Comparison of ENCODE assay signal across 26 cellular contexts in the genomic region with DNA sequence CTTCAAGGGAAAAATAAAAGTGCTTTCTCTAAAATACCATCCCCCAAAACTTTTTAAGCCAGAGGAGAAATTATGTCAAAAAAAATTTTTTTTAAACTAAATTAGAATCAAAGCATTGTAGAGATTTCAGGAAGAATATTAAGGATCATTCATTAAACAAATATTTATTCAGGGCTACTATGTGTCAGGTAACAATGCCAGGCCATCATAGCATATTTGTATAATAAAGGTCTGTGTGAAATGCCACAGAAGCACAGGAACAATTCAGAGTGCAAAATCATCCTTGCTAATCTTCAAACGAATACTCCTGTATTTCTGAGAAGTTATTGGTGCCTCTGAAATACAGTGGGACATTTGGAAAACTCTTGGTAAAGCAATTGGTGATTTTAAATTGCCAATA. TPM values are rescaled to one million over a fixed set of nuclear protein-coding genes. Genes with fewer than 3 reads are reported as not detected.
DNase-seq lines count a peak whose midpoint lies in the region; ATAC-seq and TF ChIP-seq lines count a peak whose summit lies in the region.
"Had no signal": no experiment of that assay in that cellular context is flagged by ENCODE, and none has a peak within 500 bp of the region (broad histone marks: within the 10 kb centered on the region; RNA-seq: fewer than 3 reads in every experiment).

No MANE protein-coding gene starts in this region.

- ATAC-seq in GM23338 = no peak
- ATAC-seq in CD8-positive, alpha-beta T cell = no peak

- CTCF ChIA-PET in PC-9 (lab: Charles Lee) = no interaction called here
- CTCF ChIA-PET in CD8-positive, alpha-beta T cell (lab: Charles Lee) = no interaction called here

- no peaks in the 10 kb centered on the region for H3K36me3 ChIP-seq in GM23338 (ENCODE audit: insufficient read depth)
- H3K36me3 ChIP-seq in PC-9 (ENCODE audit: low read depth) = no peaks in the 10 kb centered on the region
- no peaks in the 10 kb centered on the region for H3K36me3 ChIP-seq in endodermal cell (ENCODE audit: control insufficient read depth, insufficient read depth, low read length)
- no peaks in the 10 kb centered on the region for H3K36me3 ChIP-seq in neural progenitor cell
- no peaks in the 10 kb centered on the region for H3K36me3 ChIP-seq in CD8-positive, alpha-beta T cell (ENCODE audit: insufficient read depth, low read length)
- H3K36me3 ChIP-seq: HAP-1 had no signal

- H3K79me2 ChIP-seq in GM23338 (replicated peaks; ENCODE audit: insufficient read depth) = no peaks in the 10 kb centered on the region
- no peaks in the 10 kb centered on the region for H3K79me2 ChIP-seq in PC-9 (ENCODE audit: low read depth)
- peaks cover 65% of the 10 kb centered on the region for H3K79me2 ChIP-seq in neural progenitor cell (ENCODE audit: low read depth)

- no peaks in the 10 kb centered on the region for H3K9me3 ChIP-seq in PC-9 (ENCODE audit: insufficient read depth, low read depth)
- H3K9me3 ChIP-seq in endodermal cell (ENCODE audit: control insufficient read depth, low read length) = no peaks in the 10 kb centered on the region
- no peaks in the 10 kb centered on the region for H3K9me3 ChIP-seq in neural progenitor cell (ENCODE audit: low read depth)
- H3K9me3 ChIP-seq in CD8-positive, alpha-beta T cell (ENCODE audit: low read length) = no peaks in the 10 kb centered on the region
- H3K9me3 ChIP-seq: HAP-1 had no signal

- DNase-seq in GM23338 (ENCODE audit: low spot score) = no peak
- peak in 1 of 2 experiments; percentile 38 for DNase-seq in PC-9
- no peak for DNase-seq in endodermal cell
- no peak for DNase-seq in neural progenitor cell (ENCODE audit: low spot score)
- DNase-seq in CD8-positive, alpha-beta T cell = no peak
- no peak for DNase-seq in Ammon's horn (ENCODE audit: low spot score)
- no peak for DNase-seq in NK-92 (lab: John Stamatoyannopoulos, UW; ENCODE audit: unreplicated experiment)
- DNase-seq: AML-193, DMS79, IMR-90, NCI-H1092 treated with DMSO at 0.1 percent for 48 hours, NCI-H1436 treated with DMSO at 0.1 percent for 48 hours, NCI-H1930, NCI-H510A, NCI-H774, OCI-M1, Right ventricle myocardium superior, SW 1271 had no signal

- H3K9me2 ChIP-seq in GM23338 (ENCODE audit: insufficient read depth) = no peaks in the 10 kb centered on the region
- H3K9me2 ChIP-seq in PC-9 (ENCODE audit: insufficient read depth) = no peaks in the 10 kb centered on the region

- H3K9ac ChIP-seq in endodermal cell (ENCODE audit: extremely low read depth, low read length, poor library complexity, severe bottlenecking) (no peak overlapping the region), neural progenitor cell (no peak overlapping the region)
- H3K9ac ChIP-seq: KMS-11 had no signal

- H3K4me3 Mint-ChIP-seq in GM23338 = peak overlapping the region; percentile 48; the same call in 1 of the 3 replicates
- H3K4me3 Mint-ChIP-seq in endodermal cell = peak overlapping the region; percentile 64
- H3K4me3 Mint-ChIP-seq in neural progenitor cell = peak overlapping the region; percentile 98
- no peak overlapping the region for H3K4me3 Mint-ChIP-seq in CD8-positive, alpha-beta T cell
- H3K4me3 Mint-ChIP-seq: CD14-positive monocyte had no signal

- H3K9me3 Mint-ChIP-seq in GM23338 (no peaks in the 10 kb centered on the region), endodermal cell (peaks cover 28% of the 10 kb centered on the region), neural progenitor cell (no peaks in the 10 kb centered on the region)
- no peaks in the 10 kb centered on the region for H3K9me3 Mint-ChIP-seq in CD8-positive, alpha-beta T cell

- H3K36me3 Mint-ChIP-seq in GM23338 (ENCODE audit: low read depth) (no peaks in the 10 kb centered on the region), endodermal cell (ENCODE audit: low read depth) (no peaks in the 10 kb centered on the region), neural progenitor cell (peaks cover 12% of the 10 kb centered on the region)
- no peaks in the 10 kb centered on the region for H3K36me3 Mint-ChIP-seq in CD8-positive, alpha-beta T cell
- H3K36me3 Mint-ChIP-seq: CD14-positive monocyte had no signal

- H3K4me3 ChIP-seq in GM23338 (no peak overlapping the region), PC-9 (no peak overlapping the region), endodermal cell (ENCODE audit: low read length) (no peak overlapping the region), neural progenitor cell (peak overlapping the region; percentile 81)
- H3K4me3 ChIP-seq in CD8-positive, alpha-beta T cell (ENCODE audit: low read depth, low read length) = no peak overlapping the region
- H3K4me3 ChIP-seq: HAP-1, SK-N-MC had no signal

- H3K27me3 Mint-ChIP-seq in GM23338 (ENCODE audit: insufficient read depth, low read depth, poor library complexity) (peaks cover 4% of the 10 kb centered on the region), endodermal cell (ENCODE audit: insufficient read depth) (no peaks in the 10 kb centered on the region), neural progenitor cell (ENCODE audit: insufficient read depth, low read depth) (peaks cover 8% of the 10 kb centered on the region)
- peaks cover 19% of the 10 kb centered on the region for H3K27me3 Mint-ChIP-seq in CD8-positive, alpha-beta T cell (ENCODE audit: low read depth)

- no TSS peak for BruUV-seq in PC-9 (replicated peaks; lab: Mats Ljungman, UMichigan)

- no peaks in the 10 kb centered on the region for H4K20me1 ChIP-seq in GM23338 (replicated peaks; ENCODE audit: insufficient read depth)
- no peaks in the 10 kb centered on the region for H4K20me1 ChIP-seq in PC-9 (ENCODE audit: insufficient read depth)
- H4K20me1 ChIP-seq in neural progenitor cell (ENCODE audit: low read depth) = peaks cover 9% of the 10 kb centered on the region

- WGBS in endodermal cell (ENCODE audit: insufficient coverage in 1 of 2, insufficient read length in 1 of 2), 2 experiments = 20% methylated on average over 1 of the region's 1 CpG; no CpG with 5 or more reads in 1 of the 2 experiments

- intact Hi-C loops in PC-9 (cut with micrococcal nuclease; ENCODE audit: unreplicated experiment) = no loop called here
- intact Hi-C loops in CD8-positive, alpha-beta T cell (cut with DNase I, micrococcal nuclease) = no loop called here

- no peaks in the 10 kb centered on the region for H3F3A ChIP-seq in GM23338 (replicated peaks; ENCODE audit: low read depth)
- peaks cover 27% of the 10 kb centered on the region; the same call in 1 of the 2 replicates for H3F3A ChIP-seq in PC-9 (ENCODE audit: insufficient read depth, low read depth)
- H3F3A ChIP-seq in neural progenitor cell (ENCODE audit: low read depth) = peaks cover 37% of the 10 kb centered on the region

- H3K4me1 Mint-ChIP-seq in GM23338 = peaks cover 30% of the 10 kb centered on the region
- peaks cover 14% of the 10 kb centered on the region for H3K4me1 Mint-ChIP-seq in endodermal cell
- H3K4me1 Mint-ChIP-seq in neural progenitor cell = peaks cover 63% of the 10 kb centered on the region
- H3K4me1 Mint-ChIP-seq in CD8-positive, alpha-beta T cell (ENCODE audit: low read depth) = peaks cover 2% of the 10 kb centered on the region
- H3K4me1 Mint-ChIP-seq: CD14-positive monocyte had no signal

- H3K4me1 ChIP-seq in GM23338 (ENCODE audit: insufficient read depth) (peaks cover 30% of the 10 kb centered on the region), PC-9 (replicated peaks; ENCODE audit: insufficient read depth) (peaks cover 60% of the 10 kb centered on the region), endodermal cell (ENCODE audit: control insufficient read depth, insufficient read depth, low read length) (no peaks in the 10 kb centered on the region), neural progenitor cell (peaks cover 30% of the 10 kb centered on the region)
- no peaks in the 10 kb centered on the region for H3K4me1 ChIP-seq in CD8-positive, alpha-beta T cell (ENCODE audit: insufficient read depth, low read length)

- H3K27me3 ChIP-seq in GM23338 (ENCODE audit: insufficient read depth) (peaks cover 5% of the 10 kb centered on the region; the same call in 1 of the 2 replicates), PC-9 (ENCODE audit: insufficient read depth, low read depth) (no peaks in the 10 kb centered on the region), endodermal cell (ENCODE audit: control insufficient read depth, insufficient read depth, low read length, poor library complexity, severe bottlenecking) (no peaks in the 10 kb centered on the region), neural progenitor cell (no peaks in the 10 kb centered on the region)
- H3K27me3 ChIP-seq in CD8-positive, alpha-beta T cell (ENCODE audit: insufficient read depth, low read length) = no peaks in the 10 kb centered on the region

- peak overlapping the region; percentile 22 for H3K4me2 ChIP-seq in GM23338
- peak overlapping the region; percentile 32 for H3K4me2 ChIP-seq in PC-9
- peak overlapping the region; percentile 76 for H3K4me2 ChIP-seq in neural progenitor cell
- H3K4me2 ChIP-seq: KMS-11 had no signal

- POLR2A ChIA-PET in PC-9 (lab: Charles Lee; ENCODE audit: unreplicated experiment) = interaction anchor here (0.6 kb wide), 1 partner anchor 26 kb away, joined by 3 read pairs; no protein-coding TSS in a partner anchor
- POLR2A ChIA-PET in CD8-positive, alpha-beta T cell (lab: Charles Lee) = no interaction called here

- TF ChIP-seq CTCF in GM23338 (conservative IDR thresholded peaks at IDR 0.05; ENCODE audit: low read depth in 2 of 2) = no peak
- TF ChIP-seq CTCF in PC-9 (conservative IDR thresholded peaks at IDR 0.05) = no peak
- no peak for TF ChIP-seq CTCF in endodermal cell (conservative IDR thresholded peaks at IDR 0.05)
- no peak for TF ChIP-seq CTCF in neural progenitor cell (IDR thresholded peaks at IDR 0.05)
- no peak for TF ChIP-seq CTCF in CD8-positive, alpha-beta T cell (IDR thresholded peaks at IDR 0.05)

- no peak overlapping the region for H2AFZ ChIP-seq in GM23338
- no peak overlapping the region for H2AFZ ChIP-seq in PC-9
- no peak overlapping the region for H2AFZ ChIP-seq in neural progenitor cell (replicated peaks)

- no peak overlapping the region for H3K27ac Mint-ChIP-seq in GM23338
- H3K27ac Mint-ChIP-seq in endodermal cell = no peak overlapping the region
- peak overlapping the region; percentile 92 for H3K27ac Mint-ChIP-seq in neural progenitor cell
- no peak overlapping the region for H3K27ac Mint-ChIP-seq in CD8-positive, alpha-beta T cell
- H3K27ac Mint-ChIP-seq: CD14-positive monocyte had no signal

- no peak overlapping the region for H3K27ac ChIP-seq in GM23338 (ENCODE audit: low read depth)
- H3K27ac ChIP-seq in PC-9 = peak overlapping the region; percentile 26; the same call in 1 of the 2 replicates
- no peak overlapping the region for H3K27ac ChIP-seq in endodermal cell (ENCODE audit: low read depth, low read length)
- H3K27ac ChIP-seq in neural progenitor cell = peak overlapping the region; percentile 79
- H3K27ac ChIP-seq in CD8-positive, alpha-beta T cell (ENCODE audit: low read depth, low read length) = no peak overlapping the region
- H3K27ac ChIP-seq: HL-60, KMS-11, SK-N-MC had no signal

TF ChIP-seq in GM23338, 12 proteins besides CTCF, POLR2A, EP300 and RAD21 (continues in another document):
- TF ChIP-seq ZNF114 (CRISPR knock-in tag; IDR thresholded peaks at IDR 0.05) = no peak

RNA-seq across cellular contexts. Expression of a gene that starts 2.0 kb away (rescaled TPM):
- total RNA-seq in GM23338 (2014; rRNA removed; shearing (Covaris generic)) = 2.4 and 2.7 TPM in 2 replicates
- polyA plus RNA-seq in GM23338 (2016; fragmentation: Nextera tagmentation; extraction: Ambion mirVana) = 5.6 and 6.9 TPM in 2 replicates
- 0.23 and 0.48 TPM in 2 replicates for total RNA-seq in PC-9 (2021)
- 1 to 10 TPM; 2.9 to 4.7 TPM for total RNA-seq in endodermal cell
- 29.2 TPM for polyA plus RNA-seq in endodermal cell (2013, experiment 1 of 2)
- 30.4 TPM for polyA plus RNA-seq in endodermal cell (2013, experiment 2 of 2)
- 18.4 and 21.6 TPM in 2 replicates for total RNA-seq in neural progenitor cell (ENCODE audit: low replicate concordance)
- not detected for total RNA-seq in CD8-positive, alpha-beta T cell
- total RNA-seq: A172, HT-29, IMR-90, Right ventricle myocardium superior, RPMI7951 had no signal
- polyA plus RNA-seq: CD14-positive monocyte, IMR-90 had no signal

Comparison
In these comparisons a context has a peak if more than half of its experiments do, and no peak if none do; other contexts are left out.
1. H3K27ac ChIP-seq: peak in PC-9 (single experiment) and neural progenitor cell (single experiment); none in GM23338 (single experiment), endodermal cell (single experiment) and CD8-positive, alpha-beta T cell (single experiment).
2. H3K4me2 ChIP-seq: peak in every context shown above with its lines; median percentile 76 in neural progenitor cell; 32 in PC-9; 22 in GM23338.